14 cellular contexts compared by ENCODE assay signal in genomic region chr18:63205791-63206252, GRCh38.
DNase-seq lines count a peak whose midpoint lies in the region; ATAC-seq, FAIRE-seq and TF ChIP-seq lines count a peak whose summit lies in the region.
"Had no signal": no experiment of that assay in that cellular context is flagged by ENCODE, and none has a peak within 500 bp of the region (broad histone marks: within the 10 kb centered on the region; RNA-seq: fewer than 3 reads in every experiment).

No MANE protein-coding gene starts in this region.

- H3K27me3 Mint-ChIP-seq in CD8-positive, alpha-beta T cell (ENCODE audit: low read depth): no peaks in the 10 kb centered on the region

- peak in 1 of 7 experiments; percentile 30 for DNase-seq in CD8-positive, alpha-beta T cell
- DNase-seq in GM12891 (ENCODE audit: insufficient read length, low spot score) (no peak), OCI-M1 (lab: John Stamatoyannopoulos, UW) (peak; percentile 88), K562 (ENCODE audit: extremely low read depth in 1 of 4, low spot score in 3 of 4) (no peak), AML-193 (lab: John Stamatoyannopoulos, UW) (no peak), NCI-H446 (lab: John Stamatoyannopoulos, UW) (no peak), cardiac septum (ENCODE audit: low spot score) (no peak), brain microvascular endothelial cell (no peak)
- DNase-seq: NK-92 treated with Interleukin-12 subunit alpha and Interleukin-12 subunit beta, amount 100 ng/mL, for 24 hours; right lobe of liver had no signal

- H3K9me3 Mint-ChIP-seq in CD8-positive, alpha-beta T cell: no peaks in the 10 kb centered on the region

- CTCF ChIA-PET in CD8-positive, alpha-beta T cell (lab: Charles Lee): interaction anchor here (0.9 to 3.2 kb wide), 5 partner anchors 28 to 119 kb away, joined by 3 to 14 read pairs (median 4); no protein-coding TSS in a partner anchor
- CTCF ChIA-PET in K562 (lab: Yijun Ruan, JAX; ENCODE audit: low intra/inter-chr PET ratio): no interaction called here

- no peak overlapping the region for H2AFZ ChIP-seq in K562 (ENCODE audit: low read depth, low read length)

- no peak overlapping the region for H3K4me2 ChIP-seq in K562 (ENCODE audit: insufficient read depth, low read length)

- FAIRE-seq in GM12891 (lab: Jason Lieb, UNC): peak; percentile 78
- no peak for FAIRE-seq in K562 (lab: Jason Lieb, UNC)
- FAIRE-seq: astrocyte, islet of Langerhans had no signal

- BruUV-seq in K562 (replicated peaks; lab: Mats Ljungman, UMichigan): no TSS peak

- POLR2A ChIA-PET in CD8-positive, alpha-beta T cell (lab: Charles Lee): interaction anchor here (1.4 to 1.5 kb wide), 2 partner anchors 13 to 53 kb away, joined by 3 to 4 read pairs; no protein-coding TSS in a partner anchor
- POLR2A ChIA-PET in K562 (lab: Yijun Ruan, JAX): interaction anchor here (1.1 kb wide), 1 partner anchor 8 kb away, joined by 3 read pairs; no protein-coding TSS in a partner anchor

- H3K9me1 ChIP-seq in K562 (ENCODE audit: control insufficient read depth, insufficient read depth, low read length): no peaks in the 10 kb centered on the region

- H3K9ac ChIP-seq in K562 (ENCODE audit: insufficient read depth in 1 of 2, low read depth in 2 of 2, low read length in 2 of 2): no peak overlapping the region; a peak in 1 of 4 replicates

- H3K27me3 ChIP-seq in CD8-positive, alpha-beta T cell (ENCODE audit: insufficient read depth, low read length): no peaks in the 10 kb centered on the region
- H3K27me3 ChIP-seq in K562 (ENCODE audit: control insufficient read depth in 2 of 2, insufficient read depth in 2 of 2, low read length in 2 of 2): no peaks in the 10 kb centered on the region
- no peaks in the 10 kb centered on the region for H3K27me3 ChIP-seq in brain microvascular endothelial cell (replicated peaks)
- H3K27me3 ChIP-seq: right lobe of liver had no signal

- no peaks in the 10 kb centered on the region for H3K79me2 ChIP-seq in K562 (ENCODE audit: control insufficient read depth, insufficient read depth, low read length)

- H3K4me3 Mint-ChIP-seq in CD8-positive, alpha-beta T cell: peak overlapping the region; percentile 79

- H3K9me3 ChIP-seq in CD8-positive, alpha-beta T cell (ENCODE audit: low read length): no peaks in the 10 kb centered on the region
- no peaks in the 10 kb centered on the region for H3K9me3 ChIP-seq in K562 (replicated peaks; ENCODE audit: control insufficient read depth, insufficient read depth, low read depth, low read length)
- H3K9me3 ChIP-seq: HAP-1, right lobe of liver, thoracic aorta had no signal

- peak overlapping the region; percentile 92 for H3K27ac Mint-ChIP-seq in CD8-positive, alpha-beta T cell

- H3K4me3 ChIP-seq in CD8-positive, alpha-beta T cell (ENCODE audit: low read depth, low read length): peak overlapping the region; percentile 50
- H3K4me3 ChIP-seq in K562 (no peak overlapping the region), brain microvascular endothelial cell (ENCODE audit: low read depth, low read length) (no peak overlapping the region)
- H3K4me3 ChIP-seq: HAP-1, right lobe of liver, thoracic aorta had no signal

- 10% methylated on average over 4 of the region's 6 CpGs for WGBS in K562 (ENCODE audit: insufficient coverage, low coverage, missing lambda C conversion rate)

- peaks cover 90% of the 10 kb centered on the region for H3K4me1 ChIP-seq in CD8-positive, alpha-beta T cell (ENCODE audit: insufficient read depth, low read length)
- H3K4me1 ChIP-seq in K562 (replicated peaks in 1 of 2; ENCODE audit: control insufficient read depth in 2 of 2, insufficient read depth in 2 of 2, low read length in 2 of 2): peaks cover 0 to 4% of the 10 kb centered on the region in 2 experiments; a peak in 2 of 5 replicates
- H3K4me1 ChIP-seq: HAP-1, right lobe of liver had no signal

- H3K36me3 ChIP-seq in CD8-positive, alpha-beta T cell (ENCODE audit: insufficient read depth, low read length): no peaks in the 10 kb centered on the region
- H3K36me3 ChIP-seq in K562 (ENCODE audit: control insufficient read depth, insufficient read depth, low read length) (no peaks in the 10 kb centered on the region), brain microvascular endothelial cell (replicated peaks) (no peaks in the 10 kb centered on the region)
- H3K36me3 ChIP-seq: HAP-1, right lobe of liver, thoracic aorta had no signal

- intact Hi-C loops in CD8-positive, alpha-beta T cell (cut with DNase I, micrococcal nuclease): loop anchor here in 1 of 2 experiments (2.0 to 10.0 kb wide), 2 partner anchors 17 to 49 kb away; no protein-coding TSS in a partner anchor
- intact Hi-C loops in K562 (cut with micrococcal nuclease) (no loop called here), cardiac septum (cut with DNase I) (no loop called here)

- peaks cover 89% of the 10 kb centered on the region for H3K4me1 Mint-ChIP-seq in CD8-positive, alpha-beta T cell (ENCODE audit: low read depth)

- TF ChIP-seq POLR2A in GM12891 (IDR thresholded peaks at IDR 0.05; ENCODE audit: low read depth, low read length) (no peak), K562 (conservative IDR thresholded peaks at IDR 0.05) (no peak)

- TF ChIP-seq RAD21 in K562 (CRISPR knock-in tag; conservative IDR thresholded peaks at IDR 0.05 in 1 of 2, IDR thresholded peaks at IDR 0.05 in 1 of 2): no peak

- no peak overlapping the region for H3K27ac ChIP-seq in CD8-positive, alpha-beta T cell (ENCODE audit: low read depth, low read length)
- H3K27ac ChIP-seq in K562 (ENCODE audit: extremely low read depth, low read depth, low read length) (peak overlapping the region; percentile 28; the same call in 1 of the 3 replicates), brain microvascular endothelial cell (no peak overlapping the region)
- H3K27ac ChIP-seq: right lobe of liver had no signal

- H4K20me1 ChIP-seq in K562 (replicated peaks; ENCODE audit: control insufficient read depth, insufficient read depth, low read length): no peaks in the 10 kb centered on the region

- peaks cover 22% of the 10 kb centered on the region for H3K36me3 Mint-ChIP-seq in CD8-positive, alpha-beta T cell

- in situ Hi-C loops in K562 (cut with MboI) (no loop called here), brain microvascular endothelial cell (cut with HindIII; ENCODE audit: low pct_ligation_motif_present, low sequenced_read_pairs) (no loop called here)

- ATAC-seq in CD8-positive, alpha-beta T cell: no peak
- ATAC-seq in K562: peak; percentile 61
- ATAC-seq: right lobe of liver had no signal

- no peak for TF ChIP-seq CTCF in CD8-positive, alpha-beta T cell (IDR thresholded peaks at IDR 0.05)
- TF ChIP-seq CTCF in K562 (IDR thresholded peaks at IDR 0.05 in 2 of 3, conservative IDR thresholded peaks at IDR 0.05 in 1 of 3; ENCODE audit: insufficient read depth in 2 of 3, low read depth in 1 of 3, low read length in 3 of 3) (no peak), brain microvascular endothelial cell (IDR thresholded peaks at IDR 0.05; ENCODE audit: low read depth, low read length, missing control alignments) (no peak)

- TF ChIP-seq EP300 in K562 (IDR thresholded peaks at IDR 0.05; ENCODE audit: low read length): no peak

TF ChIP-seq in GM12891, 5 proteins besides CTCF, POLR2A, EP300 and RAD21:
- TF ChIP-seq POLR2AphosphoS5 (IDR thresholded peaks at IDR 0.05; ENCODE audit: low read depth, low read length) (no peak), POU2F2 (IDR thresholded peaks at IDR 0.05; ENCODE audit: low read depth, low read length) (no peak), TAF1 (IDR thresholded peaks at IDR 0.05; ENCODE audit: low read depth, low read length) (no peak), PAX5 (IDR thresholded peaks at IDR 0.05; ENCODE audit: insufficient read depth, low read length, severe bottlenecking) (no peak), SPI1 (IDR thresholded peaks at IDR 0.05; ENCODE audit: low read depth, low read length) (no peak)

TF ChIP-seq in K562, 482 proteins besides CTCF, POLR2A, EP300 and RAD21:
- TF ChIP-seq MYC (IDR thresholded peaks at IDR 0.05; ENCODE audit: low read depth, low read length) (no peak), MYC (CRISPR knock-in tag; IDR thresholded peaks at IDR 0.05; ENCODE audit: borderline replicate concordance, low read depth) (no peak), CTBP1 (IDR thresholded peaks at IDR 0.05; ENCODE audit: borderline replicate concordance) (peak; percentile 48; the same call in 1 of the 2 replicates), HEY1 (CRISPR knock-in tag; IDR thresholded peaks at IDR 0.05; ENCODE audit: borderline replicate concordance) (no peak), JUN (IDR thresholded peaks at IDR 0.05; ENCODE audit: borderline replicate concordance, low read depth, low read length) (no peak), JUN (CRISPR knock-in tag; IDR thresholded peaks at IDR 0.05; ENCODE audit: borderline replicate concordance) (no peak), TAL1 (IDR thresholded peaks at IDR 0.05) (no peak)
TF ChIP-seq in K562: peak in this region for 1.
